In the genomic region with DNA sequence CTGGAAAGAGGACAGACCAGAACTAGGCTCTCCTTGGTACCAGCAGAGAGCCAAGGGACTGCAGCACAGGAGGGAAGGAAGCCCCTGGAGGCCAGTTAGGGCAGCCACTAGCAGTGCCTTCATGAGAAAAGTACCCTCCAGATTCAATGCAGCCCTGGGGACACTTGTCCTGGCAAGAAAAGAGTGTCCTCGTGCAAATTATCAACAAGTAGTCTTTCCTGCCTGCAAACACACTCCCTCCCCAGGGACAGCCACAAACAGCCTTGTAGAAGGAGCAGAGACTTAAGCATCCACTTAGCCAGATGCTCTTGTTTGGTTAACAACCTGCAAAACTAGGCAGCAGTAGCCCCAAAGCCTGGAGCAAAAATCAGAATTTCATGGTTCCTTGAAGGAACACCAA, we compare ENCODE assay signal across 1 cellular context.
TF ChIP-seq lines count a peak whose summit lies in the region.

No MANE protein-coding gene starts in this region.

TF ChIP-seq in H1, 55 proteins besides CTCF, POLR2A, EP300 and RAD21:
- TF ChIP-seq NANOG (IDR thresholded peaks at IDR 0.05; ENCODE audit: insufficient read depth, low read depth, low read length, poor library complexity, severe bottlenecking) (no peak), CBX5 (IDR thresholded peaks at IDR 0.05; ENCODE audit: low read depth, low read length) (no peak), YY1 (IDR thresholded peaks at IDR 0.05; ENCODE audit: low read depth, low read length) (no peak), KDM1A (IDR thresholded peaks at IDR 0.05; ENCODE audit: borderline replicate concordance, low read length) (no peak), TAF7 (optimal IDR thresholded peaks at IDR 0.05; ENCODE audit: borderline replicate concordance, low read depth, low read length) (no peak), SIX5 (IDR thresholded peaks at IDR 0.05; ENCODE audit: low read depth, low read length) (no peak), HDAC6 (IDR thresholded peaks at IDR 0.05; ENCODE audit: low read depth, low read length) (no peak), CREB1 (IDR thresholded peaks at IDR 0.05) (no peak), MAFK (IDR thresholded peaks at IDR 0.05; ENCODE audit: low read depth, low read length) (no peak), SAP30 (IDR thresholded peaks at IDR 0.05; ENCODE audit: insufficient read depth, insufficient replicate concordance, low read length) (no peak), RFX5 (IDR thresholded peaks at IDR 0.05; ENCODE audit: borderline replicate concordance, low read depth, low read length) (no peak), RBBP5 (IDR thresholded peaks at IDR 0.05; ENCODE audit: borderline replicate concordance, low read depth, low read length) (no peak), CTBP2 (IDR thresholded peaks at IDR 0.05; ENCODE audit: borderline replicate concordance, insufficient read depth, insufficient read length, low read length) (no peak)
- TF ChIP-seq, protein P1, sequence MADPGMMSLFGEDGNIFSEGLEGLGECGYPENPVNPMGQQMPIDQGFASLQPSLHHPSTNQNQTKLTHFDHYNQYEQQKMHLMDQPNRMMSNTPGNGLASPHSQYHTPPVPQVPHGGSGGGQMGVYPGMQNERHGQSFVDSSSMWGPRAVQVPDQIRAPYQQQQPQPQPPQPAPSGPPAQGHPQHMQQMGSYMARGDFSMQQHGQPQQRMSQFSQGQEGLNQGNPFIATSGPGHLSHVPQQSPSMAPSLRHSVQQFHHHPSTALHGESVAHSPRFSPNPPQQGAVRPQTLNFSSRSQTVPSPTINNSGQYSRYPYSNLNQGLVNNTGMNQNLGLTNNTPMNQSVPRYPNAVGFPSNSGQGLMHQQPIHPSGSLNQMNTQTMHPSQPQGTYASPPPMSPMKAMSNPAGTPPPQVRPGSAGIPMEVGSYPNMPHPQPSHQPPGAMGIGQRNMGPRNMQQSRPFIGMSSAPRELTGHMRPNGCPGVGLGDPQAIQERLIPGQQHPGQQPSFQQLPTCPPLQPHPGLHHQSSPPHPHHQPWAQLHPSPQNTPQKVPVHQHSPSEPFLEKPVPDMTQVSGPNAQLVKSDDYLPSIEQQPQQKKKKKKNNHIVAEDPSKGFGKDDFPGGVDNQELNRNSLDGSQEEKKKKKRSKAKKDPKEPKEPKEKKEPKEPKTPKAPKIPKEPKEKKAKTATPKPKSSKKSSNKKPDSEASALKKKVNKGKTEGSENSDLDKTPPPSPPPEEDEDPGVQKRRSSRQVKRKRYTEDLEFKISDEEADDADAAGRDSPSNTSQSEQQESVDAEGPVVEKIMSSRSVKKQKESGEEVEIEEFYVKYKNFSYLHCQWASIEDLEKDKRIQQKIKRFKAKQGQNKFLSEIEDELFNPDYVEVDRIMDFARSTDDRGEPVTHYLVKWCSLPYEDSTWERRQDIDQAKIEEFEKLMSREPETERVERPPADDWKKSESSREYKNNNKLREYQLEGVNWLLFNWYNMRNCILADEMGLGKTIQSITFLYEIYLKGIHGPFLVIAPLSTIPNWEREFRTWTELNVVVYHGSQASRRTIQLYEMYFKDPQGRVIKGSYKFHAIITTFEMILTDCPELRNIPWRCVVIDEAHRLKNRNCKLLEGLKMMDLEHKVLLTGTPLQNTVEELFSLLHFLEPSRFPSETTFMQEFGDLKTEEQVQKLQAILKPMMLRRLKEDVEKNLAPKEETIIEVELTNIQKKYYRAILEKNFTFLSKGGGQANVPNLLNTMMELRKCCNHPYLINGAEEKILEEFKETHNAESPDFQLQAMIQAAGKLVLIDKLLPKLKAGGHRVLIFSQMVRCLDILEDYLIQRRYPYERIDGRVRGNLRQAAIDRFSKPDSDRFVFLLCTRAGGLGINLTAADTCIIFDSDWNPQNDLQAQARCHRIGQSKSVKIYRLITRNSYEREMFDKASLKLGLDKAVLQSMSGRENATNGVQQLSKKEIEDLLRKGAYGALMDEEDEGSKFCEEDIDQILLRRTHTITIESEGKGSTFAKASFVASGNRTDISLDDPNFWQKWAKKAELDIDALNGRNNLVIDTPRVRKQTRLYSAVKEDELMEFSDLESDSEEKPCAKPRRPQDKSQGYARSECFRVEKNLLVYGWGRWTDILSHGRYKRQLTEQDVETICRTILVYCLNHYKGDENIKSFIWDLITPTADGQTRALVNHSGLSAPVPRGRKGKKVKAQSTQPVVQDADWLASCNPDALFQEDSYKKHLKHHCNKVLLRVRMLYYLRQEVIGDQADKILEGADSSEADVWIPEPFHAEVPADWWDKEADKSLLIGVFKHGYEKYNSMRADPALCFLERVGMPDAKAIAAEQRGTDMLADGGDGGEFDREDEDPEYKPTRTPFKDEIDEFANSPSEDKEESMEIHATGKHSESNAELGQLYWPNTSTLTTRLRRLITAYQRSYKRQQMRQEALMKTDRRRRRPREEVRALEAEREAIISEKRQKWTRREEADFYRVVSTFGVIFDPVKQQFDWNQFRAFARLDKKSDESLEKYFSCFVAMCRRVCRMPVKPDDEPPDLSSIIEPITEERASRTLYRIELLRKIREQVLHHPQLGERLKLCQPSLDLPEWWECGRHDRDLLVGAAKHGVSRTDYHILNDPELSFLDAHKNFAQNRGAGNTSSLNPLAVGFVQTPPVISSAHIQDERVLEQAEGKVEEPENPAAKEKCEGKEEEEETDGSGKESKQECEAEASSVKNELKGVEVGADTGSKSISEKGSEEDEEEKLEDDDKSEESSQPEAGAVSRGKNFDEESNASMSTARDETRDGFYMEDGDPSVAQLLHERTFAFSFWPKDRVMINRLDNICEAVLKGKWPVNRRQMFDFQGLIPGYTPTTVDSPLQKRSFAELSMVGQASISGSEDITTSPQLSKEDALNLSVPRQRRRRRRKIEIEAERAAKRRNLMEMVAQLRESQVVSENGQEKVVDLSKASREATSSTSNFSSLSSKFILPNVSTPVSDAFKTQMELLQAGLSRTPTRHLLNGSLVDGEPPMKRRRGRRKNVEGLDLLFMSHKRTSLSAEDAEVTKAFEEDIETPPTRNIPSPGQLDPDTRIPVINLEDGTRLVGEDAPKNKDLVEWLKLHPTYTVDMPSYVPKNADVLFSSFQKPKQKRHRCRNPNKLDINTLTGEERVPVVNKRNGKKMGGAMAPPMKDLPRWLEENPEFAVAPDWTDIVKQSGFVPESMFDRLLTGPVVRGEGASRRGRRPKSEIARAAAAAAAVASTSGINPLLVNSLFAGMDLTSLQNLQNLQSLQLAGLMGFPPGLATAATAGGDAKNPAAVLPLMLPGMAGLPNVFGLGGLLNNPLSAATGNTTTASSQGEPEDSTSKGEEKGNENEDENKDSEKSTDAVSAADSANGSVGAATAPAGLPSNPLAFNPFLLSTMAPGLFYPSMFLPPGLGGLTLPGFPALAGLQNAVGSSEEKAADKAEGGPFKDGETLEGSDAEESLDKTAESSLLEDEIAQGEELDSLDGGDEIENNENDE (IDR thresholded peaks at IDR 0.05; ENCODE audit: insufficient replicate concordance, low read length), result no peak
